14 cellular contexts compared by ENCODE assay signal in genomic region chr3:7934362-7934761, GRCh38.
DNase-seq lines count a peak whose midpoint lies in the region; ATAC-seq and TF ChIP-seq lines count a peak whose summit lies in the region.
"Had no signal": no experiment of that assay in that cellular context is flagged by ENCODE, and none has a peak within 500 bp of the region (broad histone marks: within the 10 kb centered on the region; RNA-seq: fewer than 3 reads in every experiment).

No MANE protein-coding gene starts in this region.

- intact Hi-C loops in colonic mucosa (cut with DNase I): no loop called here
- intact Hi-C loops in mucosa of descending colon (cut with DNase I, micrococcal nuclease): no loop called here
- intact Hi-C loops in transverse colon (cut with DNase I; ENCODE audit: low total_unique reads): no loop called here
- intact Hi-C loops in left lung (cut with DNase I): no loop called here

- no peak for TF ChIP-seq POLR2A in transverse colon (IDR thresholded peaks at IDR 0.05)

- peak; percentile 54 for ATAC-seq in mucosa of descending colon
- ATAC-seq in left lung: no peak

- 31 to 50% methylated on average over 1 to 2 of the region's 2 CpGs for WGBS in transverse colon (ENCODE audit: low coverage in 1 of 2), 2 donors

- H3K27me3 ChIP-seq in colonic mucosa (no peaks in the 10 kb centered on the region), transverse colon (no peaks in the 10 kb centered on the region), brain microvascular endothelial cell (replicated peaks) (no peaks in the 10 kb centered on the region), left lung (no peaks in the 10 kb centered on the region)

- TF ChIP-seq CTCF in colonic mucosa (IDR thresholded peaks at IDR 0.05): no peak
- no peak for TF ChIP-seq CTCF in mucosa of descending colon (IDR thresholded peaks at IDR 0.05)
- TF ChIP-seq CTCF in transverse colon (IDR thresholded peaks at IDR 0.05): no peak
- TF ChIP-seq CTCF in brain microvascular endothelial cell (IDR thresholded peaks at IDR 0.05; ENCODE audit: low read depth, low read length, missing control alignments): no peak
- TF ChIP-seq CTCF in left lung (IDR thresholded peaks at IDR 0.05): no peak

- TF ChIP-seq EP300 in transverse colon (IDR thresholded peaks at IDR 0.05; ENCODE audit: low read depth): no peak

- H3K4me3 ChIP-seq in colonic mucosa: no peak overlapping the region
- H3K4me3 ChIP-seq in mucosa of descending colon: no peak overlapping the region
- no peak overlapping the region for H3K4me3 ChIP-seq in transverse colon
- H3K4me3 ChIP-seq in brain microvascular endothelial cell (ENCODE audit: low read depth, low read length): no peak overlapping the region
- H3K4me3 ChIP-seq in left lung: no peak overlapping the region
- H3K4me3 ChIP-seq: GM23248 had no signal

- H3K27ac ChIP-seq in colonic mucosa (no peak overlapping the region), transverse colon (peak overlapping the region in 1 of 4 donors; percentile 23), brain microvascular endothelial cell (no peak overlapping the region), left lung (no peak overlapping the region)
- H3K27ac ChIP-seq: GM23248 had no signal

- H3K9me3 ChIP-seq in colonic mucosa (no peaks in the 10 kb centered on the region), mucosa of descending colon (peaks cover 4% of the 10 kb centered on the region), transverse colon (no peaks in the 10 kb centered on the region), left lung (peaks cover 0 to 15% of the 10 kb centered on the region in 2 donors)

- H3K4me1 ChIP-seq in colonic mucosa: no peaks in the 10 kb centered on the region
- H3K4me1 ChIP-seq in mucosa of descending colon (ENCODE audit: low read depth): peaks cover 8% of the 10 kb centered on the region
- H3K4me1 ChIP-seq in transverse colon: peaks cover 0 to 5% (median 3%) of the 10 kb centered on the region in 4 donors
- H3K4me1 ChIP-seq in left lung: no peaks in the 10 kb centered on the region

- DNase-seq in colonic mucosa (peak; percentile 53), mucosa of descending colon (peak; percentile 67 to 74 (median 73)), transverse colon (peak; percentile 48), OCI-M1 (lab: John Stamatoyannopoulos, UW) (no peak), brain microvascular endothelial cell (no peak), left lung (no peak)
- DNase-seq: C1 segment of cervical spinal cord, Calu3, COR-L47, DMS53, DMS79 treated with DMSO at 0.1 percent for 48 hours, GM23248, H7, HCEC 1CT had no signal

- H3K9ac ChIP-seq in colonic mucosa (ENCODE audit: low read depth in 2 of 2, low read length in 2 of 2): no peak overlapping the region
- H3K9ac ChIP-seq: GM23248 had no signal

- H3K36me3 ChIP-seq in colonic mucosa (no peaks in the 10 kb centered on the region), mucosa of descending colon (ENCODE audit: low read depth) (no peaks in the 10 kb centered on the region), transverse colon (no peaks in the 10 kb centered on the region), brain microvascular endothelial cell (replicated peaks) (no peaks in the 10 kb centered on the region), left lung (no peaks in the 10 kb centered on the region)

- in situ Hi-C loops in transverse colon (cut with MboI; ENCODE audit: low pct_ligation_motif_present in 1 of 4, low pct_unique_long_range_greater_than_20kb in 1 of 4, low sequenced_read_pairs in 3 of 4) (no loop called here), brain microvascular endothelial cell (cut with HindIII; ENCODE audit: low pct_ligation_motif_present, low sequenced_read_pairs) (no loop called here)

Comparison
In these comparisons a context has a peak if more than half of its experiments do, and no peak if none do; other contexts are left out.
1. DNase-seq: peak in colonic mucosa (single experiment), mucosa of descending colon (3 of 3) and transverse colon (single experiment); none in OCI-M1 (single experiment), brain microvascular endothelial cell (single experiment) and left lung (0 of 2).